ENCODE assay signal across 16 cellular contexts in genomic region chr2:237390235-237390634, GRCh38. TPM values are rescaled to one million over a fixed set of nuclear protein-coding genes. Genes with fewer than 3 reads are reported as not detected.
DNase-seq lines count a peak whose midpoint lies in the region; FAIRE-seq and TF ChIP-seq lines count a peak whose summit lies in the region.
"Had no signal": no experiment of that assay in that cellular context is flagged by ENCODE, and none has a peak within 500 bp of the region (broad histone marks: within the 10 kb centered on the region; RNA-seq: fewer than 3 reads in every experiment).

No MANE protein-coding gene starts in this region.

- 46% methylated on average over 2 of the region's 2 CpGs for WGBS in esophagus muscularis mucosa
- 91% methylated on average over 2 of the region's 2 CpGs for WGBS in mesenchymal stem cell

- CTCF ChIA-PET in OCI-LY7 (lab: Charles Lee; ENCODE audit: unreplicated experiment), result no interaction called here

- H3K36me3 ChIP-seq in HAP-1 (replicated peaks) (no peaks in the 10 kb centered on the region), esophagus muscularis mucosa (peaks cover 4 to 42% (median 13%) of the 10 kb centered on the region in 4 donors), mesenchymal stem cell (ENCODE audit: control insufficient read depth in 1 of 2, insufficient read depth in 2 of 2, low read depth in 1 of 2, low read length in 2 of 2) (peaks cover 0 to 100% of the 10 kb centered on the region in 2 experiments), subcutaneous abdominal adipose tissue (ENCODE audit: control insufficient read depth in 5 of 5, insufficient read depth in 5 of 5, low read length in 5 of 5) (peaks cover 0 to 45% (median 10%) of the 10 kb centered on the region in 5 donors), BE2C (no peaks in the 10 kb centered on the region), OCI-LY7 (ENCODE audit: insufficient read depth, low read length) (no peaks in the 10 kb centered on the region)
- H3K36me3 ChIP-seq: BLaER1 treated with 17β-estradiol and CSF1 and Interleukin-3, amounts not matched to agents 10 nM and 100 nM had no signal

- H3K14ac ChIP-seq in mesenchymal stem cell (ENCODE audit: low read length in 2 of 2), result no peak overlapping the region

- no peak overlapping the region for H2AK5ac ChIP-seq in mesenchymal stem cell (ENCODE audit: low read length, severe bottlenecking)

- no peaks in the 10 kb centered on the region for H3K9me2 ChIP-seq in OCI-LY7 (ENCODE audit: insufficient read depth, low read length)

- no TSS peak for BruUV-seq in OCI-LY7 (replicated peaks; lab: Mats Ljungman, UMichigan)

- no peak overlapping the region for H3K18ac ChIP-seq in mesenchymal stem cell (ENCODE audit: low read depth in 1 of 2, low read length in 2 of 2)

- H3K27ac ChIP-seq in esophagus muscularis mucosa (replicated peaks in 1 of 4), result peak overlapping the region; percentile 3 to 59 (median 27)
- no peak overlapping the region for H3K27ac ChIP-seq in mesenchymal stem cell (ENCODE audit: low read length, poor library complexity, severe bottlenecking)
- H3K27ac ChIP-seq in subcutaneous abdominal adipose tissue (ENCODE audit: low read depth, low read length), result peak overlapping the region; percentile 11
- H3K27ac ChIP-seq in OCI-LY7 (ENCODE audit: low read depth, low read length, poor library complexity, severe bottlenecking), result no peak overlapping the region
- H3K27ac ChIP-seq: BLaER1 treated with 17β-estradiol and CSF1 and Interleukin-3, amounts not matched to agents 10 nM and 100 nM had no signal

- H2AFZ ChIP-seq in mesenchymal stem cell (ENCODE audit: low read depth, low read length) (no peak overlapping the region), OCI-LY7 (ENCODE audit: low read length) (no peak overlapping the region)
- H2AFZ ChIP-seq: GM23338 had no signal

- H3K4me2 ChIP-seq in mesenchymal stem cell (ENCODE audit: low read length, poor library complexity, severe bottlenecking) (no peak overlapping the region), OCI-LY7 (ENCODE audit: low read length) (no peak overlapping the region)
- H3K4me2 ChIP-seq: BLaER1 treated with 17β-estradiol and CSF1 and Interleukin-3, amounts not matched to agents 10 nM and 100 nM; GM23338 had no signal

- H3K9ac ChIP-seq in mesenchymal stem cell (ENCODE audit: low read length) (peak overlapping the region; percentile 75), subcutaneous abdominal adipose tissue (ENCODE audit: low read length in 5 of 5) (no peak overlapping the region)
- H3K9ac ChIP-seq: BLaER1 treated with 17β-estradiol and CSF1 and Interleukin-3, amounts not matched to agents 10 nM and 100 nM had no signal

- H3K27me3 ChIP-seq in HAP-1 (ENCODE audit: low read depth) (peaks cover 2% of the 10 kb centered on the region; the same call in 1 of the 2 replicates), esophagus muscularis mucosa (no peaks in the 10 kb centered on the region), mesenchymal stem cell (ENCODE audit: control insufficient read depth in 1 of 2, insufficient read depth in 1 of 2, low read length in 2 of 2) (no peaks in the 10 kb centered on the region), subcutaneous abdominal adipose tissue (ENCODE audit: control insufficient read depth in 5 of 5, insufficient read depth in 4 of 5, low read length in 5 of 5) (peaks cover 0 to 10% (median 0%) of the 10 kb centered on the region in 5 donors), BE2C (no peaks in the 10 kb centered on the region)
- H3K27me3 ChIP-seq: BLaER1 treated with 17β-estradiol and CSF1 and Interleukin-3, amounts not matched to agents 10 nM and 100 nM had no signal

- H4K20me1 ChIP-seq in OCI-LY7 (ENCODE audit: insufficient read depth, low read length), result no peaks in the 10 kb centered on the region
- H4K20me1 ChIP-seq: BLaER1 treated with 17β-estradiol and CSF1 and Interleukin-3, amounts not matched to agents 10 nM and 100 nM had no signal

- TF ChIP-seq POLR2A in esophagus muscularis mucosa (IDR thresholded peaks at IDR 0.05; ENCODE audit: low read depth), result no peak

- H2BK5ac ChIP-seq in mesenchymal stem cell (ENCODE audit: low read depth, low read length, poor library complexity, severe bottlenecking), result no peak overlapping the region

- H2BK120ac ChIP-seq in mesenchymal stem cell (ENCODE audit: low read depth, low read length), result no peak overlapping the region

- no peak overlapping the region for H4K91ac ChIP-seq in mesenchymal stem cell (ENCODE audit: low read length)

- no peaks in the 10 kb centered on the region for H3K79me2 ChIP-seq in OCI-LY7 (ENCODE audit: insufficient read depth, low read depth, low read length)

- H4K8ac ChIP-seq in mesenchymal stem cell (ENCODE audit: low read length), result no peak overlapping the region

- H3K23ac ChIP-seq in mesenchymal stem cell (ENCODE audit: low read length in 2 of 2), result no peak overlapping the region

- H3K79me1 ChIP-seq in mesenchymal stem cell (replicated peaks; ENCODE audit: low read length, poor library complexity, severe bottlenecking), result no peaks in the 10 kb centered on the region

- intact Hi-C loops in esophagus muscularis mucosa (cut with DNase I), result no loop called here
- intact Hi-C loops in OCI-LY7 (cut with micrococcal nuclease; ENCODE audit: unreplicated experiment), result no loop called here

- in situ Hi-C loops in HAP-1 (cut with MboI; ENCODE audit: low sequenced_read_pairs), result no loop called here

- peak; percentile 54 to 87 for DNase-seq in HAP-1 (ENCODE audit: low spot score in 2 of 2)
- no peak for DNase-seq in esophagus muscularis mucosa (ENCODE audit: extremely low spot score)
- no peak for DNase-seq in mesenchymal stem cell
- no peak for DNase-seq in HTR-8/SVneo (ENCODE audit: insufficient read length, low spot score)
- no peak for DNase-seq in BE2C
- no peak for DNase-seq in OCI-LY7 (ENCODE audit: low spot score)
- no peak for DNase-seq in NCI-H510A (lab: John Stamatoyannopoulos, UW)
- DNase-seq: DMS 273 treated with DMSO at 0.1 percent for 48 hours, Karpas-422, NCI-H1105 treated with DMSO at 0.1 percent for 48 hours, NCI-H187, NCI-H2171 treated with DMSO at 0.1 percent for 48 hours, NCI-H510A treated with DMSO at 0.1 percent for 48 hours had no signal

- FAIRE-seq in HTR-8/SVneo (lab: Jason Lieb, UNC), result no peak

- H3K4me3 ChIP-seq in HAP-1 (no peak overlapping the region), esophagus muscularis mucosa (no peak overlapping the region), mesenchymal stem cell (ENCODE audit: insufficient read depth in 1 of 2, low read depth in 1 of 2, low read length in 2 of 2) (no peak overlapping the region), subcutaneous abdominal adipose tissue (ENCODE audit: low read depth in 1 of 5, low read length in 5 of 5) (no peak overlapping the region), BE2C (ENCODE audit: low read depth, low read length) (no peak overlapping the region), OCI-LY7 (ENCODE audit: low read depth, low read length, poor library complexity, severe bottlenecking) (no peak overlapping the region)
- H3K4me3 ChIP-seq: BLaER1 treated with 17β-estradiol and CSF1 and Interleukin-3, amounts not matched to agents 10 nM and 100 nM; GM23338 had no signal

- no peak for TF ChIP-seq CTCF in esophagus muscularis mucosa (IDR thresholded peaks at IDR 0.05)
- no peak for TF ChIP-seq CTCF in BE2C (IDR thresholded peaks at IDR 0.05; ENCODE audit: low read depth, low read length)
- no peak for TF ChIP-seq CTCF in OCI-LY7 (conservative IDR thresholded peaks at IDR 0.05; ENCODE audit: low read length)

- H3K4ac ChIP-seq in mesenchymal stem cell (ENCODE audit: low read depth in 1 of 2, low read length in 2 of 2), result no peak overlapping the region

- H3K9me3 ChIP-seq in HAP-1, result no peaks in the 10 kb centered on the region
- H3K9me3 ChIP-seq in esophagus muscularis mucosa, result no peaks in the 10 kb centered on the region
- H3K9me3 ChIP-seq in mesenchymal stem cell (ENCODE audit: control insufficient read depth, low read length), result no peaks in the 10 kb centered on the region
- H3K9me3 ChIP-seq in subcutaneous abdominal adipose tissue (ENCODE audit: control insufficient read depth in 5 of 5, low read length in 5 of 5), result no peaks in the 10 kb centered on the region
- no peaks in the 10 kb centered on the region for H3K9me3 ChIP-seq in BE2C
- no peaks in the 10 kb centered on the region for H3K9me3 ChIP-seq in OCI-LY7 (ENCODE audit: low read length)

- H3K4me1 ChIP-seq in HAP-1 (peaks cover 5% of the 10 kb centered on the region), esophagus muscularis mucosa (peaks cover 0 to 43% (median 29%) of the 10 kb centered on the region in 4 donors), mesenchymal stem cell (ENCODE audit: control insufficient read depth, insufficient read depth, low read depth, low read length) (no peaks in the 10 kb centered on the region), subcutaneous abdominal adipose tissue (ENCODE audit: control insufficient read depth in 5 of 5, insufficient read depth in 5 of 5, low read length in 5 of 5) (peaks cover 0 to 16% (median 0%) of the 10 kb centered on the region in 5 donors), BE2C (no peaks in the 10 kb centered on the region; the same call in 1 of the 2 replicates), OCI-LY7 (ENCODE audit: insufficient read depth, low read length, poor library complexity, severe bottlenecking) (no peaks in the 10 kb centered on the region)
- H3K4me1 ChIP-seq: BLaER1 treated with 17β-estradiol and CSF1 and Interleukin-3, amounts not matched to agents 10 nM and 100 nM had no signal

- no peak overlapping the region for H2BK15ac ChIP-seq in mesenchymal stem cell (ENCODE audit: low read depth, poor library complexity, severe bottlenecking)

- H2BK12ac ChIP-seq in mesenchymal stem cell (ENCODE audit: low read length in 2 of 2), result no peak overlapping the region

- no peak for TF ChIP-seq EP300 in esophagus muscularis mucosa (IDR thresholded peaks at IDR 0.05)

- POLR2A ChIA-PET in OCI-LY7 (lab: Charles Lee), result interaction anchor here (1.1 kb wide), 1 partner anchor 268 kb away, joined by 3 read pairs; no protein-coding TSS in a partner anchor

RNA-seq across cellular contexts. Expression of gene COL6A3, which starts 23.7 kb away (rescaled TPM):
- total RNA-seq in esophagus muscularis mucosa (100 to 1,000 TPM in 3 of 4 donors, 10 to 100 TPM in 1; 96.2 to 350 (median 192) TPM), OCI-LY7 (2022) (not detected in 2 replicates)
- polyA plus RNA-seq in mesenchymal stem cell (2013, experiment 1 of 2), result 173 TPM
- 153 TPM for polyA plus RNA-seq in mesenchymal stem cell (2013, experiment 2 of 2)
- 1.7 TPM for polyA plus RNA-seq in BE2C (2012; ENCODE audit: insufficient read depth, insufficient read length, low read depth)
- total RNA-seq in OCI-LY7 (2014; rRNA removed; shearing (Covaris generic)), result not detected in 2 replicates

Comparison
In these comparisons a context has a peak if more than half of its experiments do, and no peak if none do; other contexts are left out.
1. DNase-seq: peak in HAP-1 (2 of 2); none in esophagus muscularis mucosa (single experiment), mesenchymal stem cell (single experiment), HTR-8/SVneo (single experiment), BE2C (single experiment), OCI-LY7 (single experiment) and NCI-H510A (single experiment).
2. H3K27ac ChIP-seq: peak in esophagus muscularis mucosa (4 of 4) and subcutaneous abdominal adipose tissue (single experiment); none in mesenchymal stem cell (single experiment) and OCI-LY7 (single experiment).
3. RNA of gene COL6A3, which starts 23.7 kb away (total RNA-seq): 96.2 to 350 TPM in esophagus muscularis mucosa; not detected in OCI-LY7; every median in the first group is over 10 times any median in the second.